Comparison of ENCODE assay signal across 8 cellular contexts in the genomic region with DNA sequence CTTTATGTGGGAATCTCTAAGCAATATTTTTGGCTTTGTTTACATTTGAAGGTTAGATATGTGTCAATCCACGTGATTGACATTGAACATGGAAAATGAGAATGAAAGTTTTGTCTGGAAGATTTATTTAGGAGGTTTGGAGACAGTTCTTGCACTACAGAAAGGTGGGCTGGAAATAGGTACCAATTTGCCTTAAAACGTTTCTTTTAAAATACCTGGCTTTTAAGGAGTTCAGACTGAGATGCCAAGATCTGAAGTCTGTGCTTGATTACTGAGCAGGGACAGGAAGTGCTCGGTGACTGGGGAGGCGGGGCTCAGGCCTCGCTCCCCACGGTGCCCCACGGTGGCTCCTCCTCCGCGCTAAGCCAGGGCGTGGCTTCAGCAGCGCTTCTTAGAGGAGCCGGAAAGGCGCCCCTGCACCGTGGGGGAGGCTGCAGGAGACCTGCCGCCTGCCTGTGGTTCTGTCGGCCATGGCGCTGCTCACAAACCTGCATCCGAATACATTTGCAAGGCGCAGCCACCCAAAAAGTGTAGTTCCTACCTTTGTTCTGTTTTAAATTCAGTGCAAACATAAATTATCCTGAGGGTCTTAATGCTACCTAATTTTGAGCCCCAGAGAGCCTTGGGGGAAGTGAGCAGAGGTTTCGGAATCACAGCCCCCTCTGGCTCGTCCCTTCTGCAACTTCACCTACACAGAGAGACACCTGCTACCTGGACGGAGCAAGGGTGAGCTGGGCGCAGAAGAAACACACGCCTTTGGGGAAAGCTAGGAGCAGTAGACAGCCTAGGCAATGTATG. TPM values are rescaled to one million over a fixed set of nuclear protein-coding genes. Genes with fewer than 3 reads are reported as not detected.
A peak's percentile ranks its signal among the peaks of the same experiment; 100 is the strongest.
DNase-seq lines count a peak whose midpoint lies in the region; ATAC-seq lines count a peak whose summit lies in the region.

No MANE protein-coding gene starts in this region.

- peak; percentile 60 for DNase-seq in 8988T
- DNase-seq in NCI-H460 (ENCODE audit: extremely low read depth, low read depth): peak; percentile 85
- peak; percentile 96 for DNase-seq in activated CD4-positive, CD25-positive, alpha-beta regulatory T cell treated with anti-CD3 and anti-CD28 coated beads, Interleukin-2, amount 50 U/mL, for 72 hours
- DNase-seq in cerebellum (ENCODE audit: low spot score): peak; percentile 89
- peak; percentile 60 for DNase-seq in kidney glomerular epithelial cell (lab: John Stamatoyannopoulos, UW)
- DNase-seq in stimulated activated CD4-positive, alpha-beta T cell treated with anti-CD3 and anti-CD28 coated beads, Interleukin-1b, Interleukin-23, amount 100 ng/mL, for 24 hours (ENCODE audit: low read depth in 4 of 4, low spot score in 1 of 4): peak; percentile 81 to 96 (median 90)

- ATAC-seq in GM18858 (IDR thresholded peaks at IDR 0.05; ENCODE audit: unreplicated experiment) (peak; percentile 44), HG03135 (IDR thresholded peaks at IDR 0.05; ENCODE audit: unreplicated experiment) (peak; percentile 45)

RNA-seq across cellular contexts. Expression of gene USP20, which starts 49.2 kb away (rescaled TPM):
- 7.2 and 8.0 TPM in 2 replicates for total RNA-seq in NCI-H460 (2014; rRNA removed; shearing (Covaris generic))
- polyA plus RNA-seq in NCI-H460 (2014; cell fraction: nucleus; rRNA removed): 23.1 and 33.0 TPM in 2 replicates
- total RNA-seq in cerebellum: 11.1 TPM

RNA-seq across cellular contexts. Expression of gene C9orf78, which starts 49.3 kb away (rescaled TPM):
- total RNA-seq in NCI-H460 (2014; rRNA removed; shearing (Covaris generic)): 53.7 and 55.6 TPM in 2 replicates
- 33.4 and 42.2 TPM in 2 replicates for polyA plus RNA-seq in NCI-H460 (2014; cell fraction: nucleus; rRNA removed)
- total RNA-seq in cerebellum: 21.0 TPM

Comparison
In these comparisons a context has a peak if more than half of its experiments do, and no peak if none do; other contexts are left out.
1. Peak in every context shown above with its lines: DNase-seq and ATAC-seq.